Comparison of ENCODE assay signal across 1 cellular context in genomic region chr2:10481666-10482157, GRCh38.
TF ChIP-seq lines count a peak whose summit lies in the region.

No MANE protein-coding gene starts in this region.

TF ChIP-seq in HepG2, 621 proteins besides CTCF, POLR2A, EP300 and RAD21 (continued from another document and continues in another):
- TF ChIP-seq SNAPC4 (CRISPR knock-in tag; IDR thresholded peaks at IDR 0.05) (no peak), ZNF407 (CRISPR knock-in tag; IDR thresholded peaks at IDR 0.05; ENCODE audit: not compliant biosample characterization) (no peak), ZNF503 (CRISPR knock-in tag; IDR thresholded peaks at IDR 0.05) (no peak), MED13 (CRISPR knock-in tag; IDR thresholded peaks at IDR 0.05) (no peak), ZNF687 (CRISPR knock-in tag; IDR thresholded peaks at IDR 0.05) (peak; percentile 41; the same call in 1 of the 2 replicates), TRIM22 (IDR thresholded peaks at IDR 0.05) (no peak), CENPT (CRISPR knock-in tag; IDR thresholded peaks at IDR 0.05; ENCODE audit: low read depth) (no peak), BRD4 (CRISPR knock-in tag; IDR thresholded peaks at IDR 0.05) (no peak), NBN (conservative IDR thresholded peaks at IDR 0.05) (no peak), ZBTB42 (CRISPR knock-in tag; IDR thresholded peaks at IDR 0.05) (no peak), ZNF773 (CRISPR knock-in tag; IDR thresholded peaks at IDR 0.05; ENCODE audit: borderline replicate concordance) (no peak), SOX5 (CRISPR knock-in tag; IDR thresholded peaks at IDR 0.05; ENCODE audit: borderline replicate concordance) (0 out of 2 replicates have a peak, but pooled peaks have one; percentile 1), MAFK (conservative IDR thresholded peaks at IDR 0.05 in 1 of 2, IDR thresholded peaks at IDR 0.05 in 1 of 2; ENCODE audit: low read length in 2 of 2) (0 out of 4 replicates have a peak, but pooled peaks of 1 of the 2 experiments have one; percentile 5), ZNF317 (CRISPR knock-in tag; IDR thresholded peaks at IDR 0.05) (0 out of 2 replicates have a peak, but pooled peaks have one; percentile 6), ZNF468 (CRISPR knock-in tag; IDR thresholded peaks at IDR 0.05) (no peak), ZKSCAN5 (CRISPR knock-in tag; IDR thresholded peaks at IDR 0.05) (no peak), TFDP1 (CRISPR knock-in tag; IDR thresholded peaks at IDR 0.05; ENCODE audit: borderline replicate concordance) (no peak), ZNF446 (CRISPR knock-in tag; IDR thresholded peaks at IDR 0.05) (no peak), IKZF5 (CRISPR knock-in tag; IDR thresholded peaks at IDR 0.05) (no peak), HMGA1 (CRISPR knock-in tag; conservative IDR thresholded peaks at IDR 0.05) (no peak), SRSF1 (optimal IDR thresholded peaks at IDR 0.05; ENCODE audit: low read depth, low read length) (no peak), REST (IDR thresholded peaks at IDR 0.05; ENCODE audit: borderline replicate concordance in 1 of 2, low read depth in 1 of 2, low read length in 2 of 2) (no peak), ZNF430 (CRISPR knock-in tag; IDR thresholded peaks at IDR 0.05) (no peak), ZNF546 (CRISPR knock-in tag; conservative IDR thresholded peaks at IDR 0.05) (no peak)
